Comparison of ENCODE assay signal across 14 cellular contexts in the genomic region with DNA sequence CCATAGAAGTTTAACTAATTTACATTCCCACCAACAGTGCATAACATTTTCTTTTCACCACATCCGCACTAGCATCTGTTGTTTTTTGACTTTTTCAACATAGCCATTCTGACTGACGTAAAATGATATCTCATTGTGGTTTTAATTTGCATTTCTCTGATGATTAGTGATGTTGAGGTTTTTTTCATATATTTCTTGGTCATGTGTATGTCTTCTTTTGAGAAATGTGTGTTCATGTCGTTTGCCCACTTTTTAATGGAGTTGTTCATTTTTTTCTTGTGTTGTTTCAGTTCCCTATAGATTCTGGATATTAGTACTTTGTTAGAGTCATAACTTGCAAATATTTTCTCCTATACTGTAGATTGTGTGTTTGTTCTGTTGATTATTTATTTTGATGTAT.
A peak's percentile ranks its signal among the peaks of the same experiment; 100 is the strongest.
DNase-seq lines count a peak whose midpoint lies in the region; ATAC-seq, FAIRE-seq and TF ChIP-seq lines count a peak whose summit lies in the region.
"Had no signal": no experiment of that assay in that cellular context is flagged by ENCODE, and none has a peak within 500 bp of the region (broad histone marks: within the 10 kb centered on the region; RNA-seq: fewer than 3 reads in every experiment).

No MANE protein-coding gene starts in this region.

- H3K27ac Mint-ChIP-seq in naive thymus-derived CD4-positive, alpha-beta T cell = no peak overlapping the region
- no peak overlapping the region for H3K27ac Mint-ChIP-seq in natural killer cell treated with Interleukin-12 subunit alpha and Interleukin-12 subunit beta and Interleukin-15 and Interleukin-18, amount 100 ng/mL, for 72 hours
- H3K27ac Mint-ChIP-seq: activated naive CD8-positive, alpha-beta T cell treated with anti-CD3 and anti-CD28 coated beads, Interleukin-2, amount 10 ng/mL, durations not matched to agents 7 days and 5 days had no signal

- no peak overlapping the region for H3K4me3 ChIP-seq in aorta (ENCODE audit: low read length in 2 of 2)
- H3K4me3 ChIP-seq in naive thymus-derived CD4-positive, alpha-beta T cell (ENCODE audit: low read length) = no peak overlapping the region
- H3K4me3 ChIP-seq: upper lobe of left lung had no signal

- no peaks in the 10 kb centered on the region for H3K27me3 Mint-ChIP-seq in naive thymus-derived CD4-positive, alpha-beta T cell
- no peaks in the 10 kb centered on the region for H3K27me3 Mint-ChIP-seq in natural killer cell treated with Interleukin-12 subunit alpha and Interleukin-12 subunit beta and Interleukin-15 and Interleukin-18, amount 100 ng/mL, for 72 hours
- H3K27me3 Mint-ChIP-seq: activated naive CD8-positive, alpha-beta T cell treated with anti-CD3 and anti-CD28 coated beads, Interleukin-2, amount 10 ng/mL, durations not matched to agents 7 days and 5 days had no signal

- POLR2A ChIA-PET in naive thymus-derived CD4-positive, alpha-beta T cell (lab: Charles Lee) = no interaction called here

- intact Hi-C loops in aorta (cut with DNase I) = no loop called here
- intact Hi-C loops in naive thymus-derived CD4-positive, alpha-beta T cell (cut with micrococcal nuclease) = loop anchor here in 1 of 2 donors (10.0 kb wide), 1 partner anchor 1714 kb away; no protein-coding TSS in a partner anchor

- peak; percentile 85 for FAIRE-seq in GM12892 (lab: Jason Lieb, UNC)

- H3K27me3 ChIP-seq in aorta (ENCODE audit: control insufficient read depth in 1 of 2, insufficient read depth in 2 of 2, low read length in 1 of 2) = no peaks in the 10 kb centered on the region
- no peaks in the 10 kb centered on the region for H3K27me3 ChIP-seq in naive thymus-derived CD4-positive, alpha-beta T cell (ENCODE audit: control insufficient read depth in 2 of 2, insufficient read depth in 2 of 2, low read length in 2 of 2)
- H3K27me3 ChIP-seq: upper lobe of left lung had no signal

- no peaks in the 10 kb centered on the region for H3K4me1 ChIP-seq in aorta (ENCODE audit: control insufficient read depth in 1 of 2, insufficient read depth in 2 of 2, low read length in 2 of 2)
- H3K4me1 ChIP-seq in naive thymus-derived CD4-positive, alpha-beta T cell (ENCODE audit: control insufficient read depth in 2 of 2, insufficient read depth in 2 of 2, low read length in 2 of 2) = no peaks in the 10 kb centered on the region
- H3K4me1 ChIP-seq: upper lobe of left lung had no signal

- no peak overlapping the region for H3K4me3 Mint-ChIP-seq in naive thymus-derived CD4-positive, alpha-beta T cell
- H3K4me3 Mint-ChIP-seq in natural killer cell treated with Interleukin-12 subunit alpha and Interleukin-12 subunit beta and Interleukin-15 and Interleukin-18, amount 100 ng/mL, for 72 hours = no peak overlapping the region
- H3K4me3 Mint-ChIP-seq: activated naive CD8-positive, alpha-beta T cell treated with anti-CD3 and anti-CD28 coated beads, Interleukin-2, amount 10 ng/mL, durations not matched to agents 7 days and 5 days had no signal

- CTCF ChIA-PET in naive thymus-derived CD4-positive, alpha-beta T cell (lab: Charles Lee) = no interaction called here

- peaks cover 0 to 30% (median 19%) of the 10 kb centered on the region in 5 donors for H3K36me3 Mint-ChIP-seq in naive thymus-derived CD4-positive, alpha-beta T cell
- peaks cover 12% of the 10 kb centered on the region for H3K36me3 Mint-ChIP-seq in natural killer cell treated with Interleukin-12 subunit alpha and Interleukin-12 subunit beta and Interleukin-15 and Interleukin-18, amount 100 ng/mL, for 72 hours

- no peak overlapping the region for H3K27ac ChIP-seq in aorta (ENCODE audit: low read depth in 1 of 2, low read length in 2 of 2)
- H3K27ac ChIP-seq in naive thymus-derived CD4-positive, alpha-beta T cell (ENCODE audit: low read depth, low read length) = no peak overlapping the region
- H3K27ac ChIP-seq: epithelial cell of prostate, upper lobe of left lung had no signal

- no peaks in the 10 kb centered on the region for H3K4me1 Mint-ChIP-seq in naive thymus-derived CD4-positive, alpha-beta T cell
- no peaks in the 10 kb centered on the region for H3K4me1 Mint-ChIP-seq in natural killer cell treated with Interleukin-12 subunit alpha and Interleukin-12 subunit beta and Interleukin-15 and Interleukin-18, amount 100 ng/mL, for 72 hours (ENCODE audit: low read depth in 2 of 2)
- H3K4me1 Mint-ChIP-seq: activated naive CD8-positive, alpha-beta T cell treated with anti-CD3 and anti-CD28 coated beads, Interleukin-2, amount 10 ng/mL, durations not matched to agents 7 days and 5 days had no signal

- DNase-seq in GM12892 (ENCODE audit: insufficient read length) = no peak
- no peak for DNase-seq in aorta
- DNase-seq in naive thymus-derived CD4-positive, alpha-beta T cell = no peak
- no peak for DNase-seq in NK-92 treated with Interleukin-12 subunit alpha and Interleukin-12 subunit beta, amount 100 ng/mL, for 24 hours (lab: John Stamatoyannopoulos, UW)
- no peak for DNase-seq in natural killer cell treated with Interleukin-12 subunit alpha and Interleukin-12 subunit beta and Interleukin-15 and Interleukin-18, amount 100 ng/mL, for 72 hours (ENCODE audit: low spot score)
- DNase-seq: activated naive CD8-positive, alpha-beta T cell treated with anti-CD3 and anti-CD28 coated beads, Interleukin-2, amount 10 ng/mL, durations not matched to agents 7 days and 5 days; islet precursor cell; NCI-H1092; NCI-H446; upper lobe of left lung had no signal

- ATAC-seq in GM19395 (IDR thresholded peaks at IDR 0.05; ENCODE audit: unreplicated experiment) (peak; percentile 83), HG02759 (IDR thresholded peaks at IDR 0.05; ENCODE audit: unreplicated experiment) (peak; percentile 73), HG03521 (IDR thresholded peaks at IDR 0.05; ENCODE audit: unreplicated experiment) (peak; percentile 69), aorta (ENCODE audit: low FRiP score) (no peak)
- no peak for ATAC-seq in naive thymus-derived CD4-positive, alpha-beta T cell
- ATAC-seq in natural killer cell treated with Interleukin-12 subunit alpha and Interleukin-12 subunit beta and Interleukin-15 and Interleukin-18, amount 100 ng/mL, for 72 hours = no peak

- no peak for TF ChIP-seq POLR2A in GM12892 (IDR thresholded peaks at IDR 0.05; ENCODE audit: low read depth, low read length)

- no peaks in the 10 kb centered on the region for H3K36me3 ChIP-seq in aorta (ENCODE audit: control insufficient read depth in 1 of 2, insufficient read depth in 2 of 2, low read length in 1 of 2)
- H3K36me3 ChIP-seq in naive thymus-derived CD4-positive, alpha-beta T cell (ENCODE audit: control insufficient read depth in 2 of 3, insufficient read depth in 3 of 3, low read length in 3 of 3) = no peaks in the 10 kb centered on the region
- H3K36me3 ChIP-seq: upper lobe of left lung had no signal

- H3K9me3 Mint-ChIP-seq in naive thymus-derived CD4-positive, alpha-beta T cell = peaks cover 0 to 10% (median 2%) of the 10 kb centered on the region in 11 donors
- H3K9me3 Mint-ChIP-seq in natural killer cell treated with Interleukin-12 subunit alpha and Interleukin-12 subunit beta and Interleukin-15 and Interleukin-18, amount 100 ng/mL, for 72 hours = no peaks in the 10 kb centered on the region

- 94 to 98% methylated on average over 3 of the region's 3 CpGs for WGBS in aorta, 2 donors

- H3K9me3 ChIP-seq in aorta (ENCODE audit: control insufficient read depth, low read length) = no peaks in the 10 kb centered on the region
- peaks cover 0 to 4% (median 0%) of the 10 kb centered on the region in 3 experiments for H3K9me3 ChIP-seq in naive thymus-derived CD4-positive, alpha-beta T cell (ENCODE audit: control insufficient read depth in 2 of 3, low read length in 3 of 3)
- H3K9me3 ChIP-seq: upper lobe of left lung had no signal

Comparison
In these comparisons a context has a peak if more than half of its experiments do, and no peak if none do; other contexts are left out.
1. ATAC-seq: peak in GM19395 (single experiment), HG02759 (single experiment) and HG03521 (single experiment); none in aorta (single experiment), naive thymus-derived CD4-positive, alpha-beta T cell (single experiment) and natural killer cell treated with Interleukin-12 subunit alpha and Interleukin-12 subunit beta and Interleukin-15 and Interleukin-18, amount 100 ng/mL, for 72 hours (0 of 2).